8 cellular contexts compared by ENCODE assay signal in genomic region chr6:28867078-28867414, GRCh38. TPM values are rescaled to one million over a fixed set of nuclear protein-coding genes. Genes with fewer than 3 reads are reported as not detected.
DNase-seq lines count a peak whose midpoint lies in the region; ATAC-seq and TF ChIP-seq lines count a peak whose summit lies in the region.

No MANE protein-coding gene starts in this region.

- CTCF ChIA-PET in activated CD4-positive, alpha-beta T cell treated with anti-CD3 and anti-CD28 coated beads for 36 hours (lab: Charles Lee): interaction anchor here (1.2 to 7.8 kb wide), 5 partner anchors 10 to 114 kb away, joined by 3 to 69 read pairs (median 7); no protein-coding TSS in a partner anchor
- CTCF ChIA-PET in activated CD8-positive, alpha-beta T cell treated with anti-CD3 and anti-CD28 coated beads, Interleukin-2, amount 10 ng/mL, durations not matched to agents 7 days and 5 days (lab: Charles Lee): interaction anchor here (1.3 to 5.4 kb wide), 7 partner anchors 15 to 149 kb away, joined by 3 to 51 read pairs (median 7); no protein-coding TSS in a partner anchor

- H3K4me3 ChIP-seq in HUES48 (ENCODE audit: low read depth, low read length): peak overlapping the region; percentile 78
- H3K4me3 ChIP-seq in right atrium auricular region: peak overlapping the region; percentile 66 to 72
- H3K4me3 ChIP-seq in skeletal muscle satellite cell (ENCODE audit: low read length): peak overlapping the region; percentile 81

- peaks cover 6% of the 10 kb centered on the region for H3K36me3 Mint-ChIP-seq in activated CD4-positive, alpha-beta T cell treated with anti-CD3 and anti-CD28 coated beads for 36 hours (ENCODE audit: low read depth)
- H3K36me3 Mint-ChIP-seq in activated CD8-positive, alpha-beta T cell treated with anti-CD3 and anti-CD28 coated beads, Interleukin-2, amount 10 ng/mL, durations not matched to agents 7 days and 5 days (ENCODE audit: low read depth): peaks cover 12% of the 10 kb centered on the region

- intact Hi-C loops in activated CD4-positive, alpha-beta T cell treated with anti-CD3 and anti-CD28 coated beads for 36 hours (cut with DNase I, micrococcal nuclease): loop anchor here (2.0 to 10.0 kb wide), 7 partner anchors 56 to 1732 kb away; partner anchors contain the start of gene TRIM27 (in 1 of the 2)

- peak; percentile 58 for DNase-seq in activated CD4-positive, alpha-beta T cell treated with anti-CD3 and anti-CD28 coated beads for 36 hours
- DNase-seq in activated CD4-positive, alpha-beta T cell treated with anti-CD3 and anti-CD28 coated beads for 4 hours: no peak
- peak; percentile 48 for DNase-seq in activated CD8-positive, alpha-beta T cell treated with anti-CD3 and anti-CD28 coated beads, Interleukin-2, amount 10 ng/mL, durations not matched to agents 7 days and 5 days
- DNase-seq in right atrium auricular region (ENCODE audit: low spot score) (no peak), ecto neural progenitor cell (ENCODE audit: low spot score) (no peak)

- H3K27me3 ChIP-seq in HUES48 (ENCODE audit: control insufficient read depth, insufficient read depth, low read length) (peaks cover 8% of the 10 kb centered on the region; the same call in 1 of the 2 replicates), right atrium auricular region (no peaks in the 10 kb centered on the region), skeletal muscle satellite cell (ENCODE audit: control insufficient read depth, insufficient read depth, low read length) (no peaks in the 10 kb centered on the region)

- no peak for TF ChIP-seq CTCF in right atrium auricular region (IDR thresholded peaks at IDR 0.05)

- H3K4me1 ChIP-seq in HUES48 (ENCODE audit: control insufficient read depth, insufficient read depth, low read length) (peaks cover 6% of the 10 kb centered on the region), right atrium auricular region (peaks cover 0 to 6% of the 10 kb centered on the region in 2 donors), skeletal muscle satellite cell (ENCODE audit: control insufficient read depth, insufficient read depth, low read length) (peaks cover 11% of the 10 kb centered on the region)

- POLR2A ChIA-PET in activated CD4-positive, alpha-beta T cell treated with anti-CD3 and anti-CD28 coated beads for 36 hours (lab: Charles Lee): interaction anchor here (0.6 to 2.4 kb wide), 4 partner anchors 18 to 1740 kb away, joined by 5 to 46 read pairs (median 16); a partner anchor contains a TSS
- POLR2A ChIA-PET in activated CD8-positive, alpha-beta T cell treated with anti-CD3 and anti-CD28 coated beads, Interleukin-2, amount 10 ng/mL, durations not matched to agents 7 days and 5 days (lab: Charles Lee): interaction anchor here (1.2 to 7.9 kb wide), 9 partner anchors 10 to 1059 kb away, joined by 4 to 60 read pairs (median 10); partner anchors contain the start of gene TRIM27

- peaks cover 32% of the 10 kb centered on the region for H3K4me1 Mint-ChIP-seq in activated CD4-positive, alpha-beta T cell treated with anti-CD3 and anti-CD28 coated beads for 36 hours
- H3K4me1 Mint-ChIP-seq in activated CD8-positive, alpha-beta T cell treated with anti-CD3 and anti-CD28 coated beads, Interleukin-2, amount 10 ng/mL, durations not matched to agents 7 days and 5 days (ENCODE audit: low read depth): peaks cover 48% of the 10 kb centered on the region

- H3K27me3 Mint-ChIP-seq in activated CD4-positive, alpha-beta T cell treated with anti-CD3 and anti-CD28 coated beads for 36 hours: peaks cover 1% of the 10 kb centered on the region
- no peaks in the 10 kb centered on the region for H3K27me3 Mint-ChIP-seq in activated CD8-positive, alpha-beta T cell treated with anti-CD3 and anti-CD28 coated beads, Interleukin-2, amount 10 ng/mL, durations not matched to agents 7 days and 5 days (ENCODE audit: low read depth)

- peak overlapping the region; percentile 86 for H3K4me2 ChIP-seq in skeletal muscle satellite cell (ENCODE audit: low read length)

- H3K9ac ChIP-seq in HUES48 (ENCODE audit: low read depth, low read length): no peak overlapping the region
- peak overlapping the region; percentile 57 for H3K9ac ChIP-seq in skeletal muscle satellite cell (ENCODE audit: low read depth, low read length)

- ATAC-seq in activated CD4-positive, alpha-beta T cell treated with anti-CD3 and anti-CD28 coated beads for 36 hours: peak; percentile 42
- ATAC-seq in activated CD8-positive, alpha-beta T cell treated with anti-CD3 and anti-CD28 coated beads, Interleukin-2, amount 10 ng/mL, durations not matched to agents 7 days and 5 days: peak; percentile 8
- no peak for ATAC-seq in HG03520 (IDR thresholded peaks at IDR 0.05; ENCODE audit: unreplicated experiment)

- H3K36me3 ChIP-seq in HUES48 (ENCODE audit: control insufficient read depth, insufficient read depth, low read length) (no peaks in the 10 kb centered on the region), right atrium auricular region (no peaks in the 10 kb centered on the region), skeletal muscle satellite cell (ENCODE audit: insufficient read depth, low read length) (no peaks in the 10 kb centered on the region)

- H3K9me3 Mint-ChIP-seq in activated CD4-positive, alpha-beta T cell treated with anti-CD3 and anti-CD28 coated beads for 36 hours (ENCODE audit: low read depth): peaks cover 9% of the 10 kb centered on the region
- H3K9me3 Mint-ChIP-seq in activated CD8-positive, alpha-beta T cell treated with anti-CD3 and anti-CD28 coated beads, Interleukin-2, amount 10 ng/mL, durations not matched to agents 7 days and 5 days (ENCODE audit: insufficient read depth): peaks cover 11% of the 10 kb centered on the region

- H3K9me3 ChIP-seq in HUES48 (ENCODE audit: control insufficient read depth, insufficient read depth, low read length): 0 out of 2 replicates have a peak, but pooled peaks cover 2% of the 10 kb centered on the region
- peaks cover 0 to 8% of the 10 kb centered on the region in 2 donors for H3K9me3 ChIP-seq in right atrium auricular region
- H3K9me3 ChIP-seq in skeletal muscle satellite cell (replicated peaks; ENCODE audit: low read length): no peaks in the 10 kb centered on the region

- peak overlapping the region; percentile 74 for H3K4me3 Mint-ChIP-seq in activated CD4-positive, alpha-beta T cell treated with anti-CD3 and anti-CD28 coated beads for 36 hours
- peak overlapping the region; percentile 78 for H3K4me3 Mint-ChIP-seq in activated CD8-positive, alpha-beta T cell treated with anti-CD3 and anti-CD28 coated beads, Interleukin-2, amount 10 ng/mL, durations not matched to agents 7 days and 5 days

- H3K27ac ChIP-seq in HUES48 (ENCODE audit: low read depth, low read length) (peak overlapping the region; percentile 69), right atrium auricular region (peak overlapping the region; percentile 67 to 82)

- peak overlapping the region; percentile 88 for H3K27ac Mint-ChIP-seq in activated CD4-positive, alpha-beta T cell treated with anti-CD3 and anti-CD28 coated beads for 36 hours
- H3K27ac Mint-ChIP-seq in activated CD8-positive, alpha-beta T cell treated with anti-CD3 and anti-CD28 coated beads, Interleukin-2, amount 10 ng/mL, durations not matched to agents 7 days and 5 days: peak overlapping the region; percentile 93

RNA-seq across cellular contexts. Expression of gene TRIM27, which starts 56.7 kb away (rescaled TPM):
- total RNA-seq in activated CD4-positive, alpha-beta T cell treated with anti-CD3 and anti-CD28 coated beads for 36 hours: 10 to 100 TPM; 48.5 to 54.6 TPM
- 10 to 100 TPM; 58.3 to 60.1 TPM for total RNA-seq in activated CD8-positive, alpha-beta T cell treated with anti-CD3 and anti-CD28 coated beads, Interleukin-2, amount 10 ng/mL, durations not matched to agents 7 days and 5 days
- 10 to 100 TPM; 22.3 to 28.5 TPM for total RNA-seq in right atrium auricular region
- total RNA-seq in skeletal muscle satellite cell (2012; rRNA removed): 62.1 and 68.1 TPM in 2 replicates

Comparison
In these comparisons a context has a peak if more than half of its experiments do, and no peak if none do; other contexts are left out.
1. DNase-seq: peak in activated CD4-positive, alpha-beta T cell treated with anti-CD3 and anti-CD28 coated beads for 36 hours (single experiment) and activated CD8-positive, alpha-beta T cell treated with anti-CD3 and anti-CD28 coated beads, Interleukin-2, amount 10 ng/mL, durations not matched to agents 7 days and 5 days (single experiment); none in activated CD4-positive, alpha-beta T cell treated with anti-CD3 and anti-CD28 coated beads for 4 hours (0 of 2), right atrium auricular region (single experiment) and ecto neural progenitor cell (single experiment).
2. Peak in every context shown above with its lines, with median percentiles within 50 percentile points of each other: H3K4me3 ChIP-seq.